In the genomic region with DNA sequence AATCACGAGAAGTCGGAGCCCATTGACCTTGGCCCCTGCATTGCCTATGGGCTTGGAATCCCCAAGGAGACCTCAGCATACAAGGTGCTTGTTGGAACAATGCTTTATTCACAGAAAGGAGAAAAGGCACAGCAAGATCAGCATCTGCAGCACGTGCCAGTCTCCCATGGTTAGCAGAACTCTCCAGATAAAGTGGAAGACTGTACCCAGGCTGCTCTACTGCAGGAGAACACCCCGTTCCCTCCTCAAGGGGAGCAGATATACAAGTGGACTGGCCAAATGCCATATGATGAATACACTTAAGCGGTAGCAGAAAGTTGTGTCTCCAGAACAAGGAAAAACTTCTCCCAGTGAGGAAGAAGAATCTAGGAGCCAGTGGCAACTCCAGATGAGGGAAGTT, we compare ENCODE assay signal across 4 cellular contexts. TPM values are rescaled to one million over a fixed set of nuclear protein-coding genes. Genes with fewer than 3 reads are reported as not detected.
"Had no signal": no experiment of that assay in that cellular context is flagged by ENCODE, and none has a peak within 500 bp of the region (broad histone marks: within the 10 kb centered on the region; RNA-seq: fewer than 3 reads in every experiment).

No MANE protein-coding gene starts in this region.

- ATAC-seq: GM12878 had no signal

- H3K4me3 ChIP-seq: GM12878 had no signal

- DNase-seq: GDM1, GF-D8 had no signal

RNA-seq across cellular contexts. Expression of a gene that starts 53.5 kb away (rescaled TPM):
- total RNA-seq: G401 had no signal
